Comparison of ENCODE assay signal across 9 cellular contexts in genomic region chr3:112132975-112133448, GRCh38. TPM values are rescaled to one million over a fixed set of nuclear protein-coding genes. Genes with fewer than 3 reads are reported as not detected.
A peak's percentile ranks its signal among the peaks of the same experiment; 100 is the strongest.
DNase-seq lines count a peak whose midpoint lies in the region; ATAC-seq and TF ChIP-seq lines count a peak whose summit lies in the region.
"Had no signal": no experiment of that assay in that cellular context is flagged by ENCODE, and none has a peak within 500 bp of the region (broad histone marks: within the 10 kb centered on the region; RNA-seq: fewer than 3 reads in every experiment).

TSS of gene GCSAM (minus strand) at chr3:112133248. CDS start at chr3:112133120, 128 bp downstream.

- BruUV-seq in PC-3 (replicated peaks; lab: Mats Ljungman, UMichigan), result no TSS peak

- ATAC-seq in GM19395 (IDR thresholded peaks at IDR 0.05; ENCODE audit: unreplicated experiment) (peak; percentile 76), HG03469 (IDR thresholded peaks at IDR 0.05; ENCODE audit: unreplicated experiment) (peak; percentile 61), PC-3 (no peak)

- intact Hi-C loops in esophagus squamous epithelium (cut with DNase I), result no loop called here
- intact Hi-C loops in PC-3 (cut with micrococcal nuclease), result no loop called here

- H3K4me2 ChIP-seq in PC-3 (ENCODE audit: low read length), result no peak within 1 kb of the TSS

- WGBS in esophagus squamous epithelium, 2 donors, result 7 to 9% methylated on average over 3 to 4 of the region's 5 CpGs

- POLR2A ChIA-PET in PC-3 (lab: Charles Lee; ENCODE audit: unreplicated experiment), result no interaction called here

- H3K79me2 ChIP-seq in PC-3 (ENCODE audit: low read length), result no peaks in the 10 kb centered on the region

- CTCF ChIA-PET in PC-3 (lab: Charles Lee), result no interaction called here

- H3K27ac ChIP-seq in esophagus squamous epithelium (peak within 1 kb of the TSS in 2 of 4 donors; percentile 6 to 58), PC-3 (ENCODE audit: low read length) (no peak within 1 kb of the TSS)
- H3K27ac ChIP-seq: cardiac muscle cell had no signal

- no peak within 1 kb of the TSS for H3K9ac ChIP-seq in PC-3 (ENCODE audit: low read length)

- H2AFZ ChIP-seq in PC-3 (ENCODE audit: low read length), result no peak within 1 kb of the TSS

- H3K4me3 ChIP-seq in esophagus squamous epithelium (peak within 1 kb of the TSS; percentile 1 to 49 (median 8)), PC-3 (ENCODE audit: low read length) (no peak within 1 kb of the TSS)
- H3K4me3 ChIP-seq: cardiac muscle cell had no signal

- H3K4me1 ChIP-seq in esophagus squamous epithelium, result peaks cover 0 to 23% (median 0%) of the 10 kb centered on the region in 3 donors
- peaks cover 11% of the 10 kb centered on the region for H3K4me1 ChIP-seq in PC-3 (ENCODE audit: insufficient read depth, low read length)

- H3F3A ChIP-seq in PC-3 (ENCODE audit: low read length, unreplicated experiment), result no peaks in the 10 kb centered on the region

- H3K9me2 ChIP-seq in PC-3 (replicated peaks; ENCODE audit: low read length), result no peaks in the 10 kb centered on the region

- no peaks in the 10 kb centered on the region for H4K20me1 ChIP-seq in PC-3 (ENCODE audit: low read length)

- TF ChIP-seq CTCF in esophagus squamous epithelium (IDR thresholded peaks at IDR 0.05) (no peak), PC-3 (conservative IDR thresholded peaks at IDR 0.05; ENCODE audit: low read depth, low read length) (no peak)

- H3K36me3 ChIP-seq in esophagus squamous epithelium (no peaks in the 10 kb centered on the region), PC-3 (ENCODE audit: low read depth, low read length) (no peaks in the 10 kb centered on the region)
- H3K36me3 ChIP-seq: cardiac muscle cell had no signal

- DNase-seq in Ammon's horn (ENCODE audit: low spot score), result peak; percentile 78
- peak; percentile 74 for DNase-seq in activated CD4-positive, alpha-beta T cell treated with anti-CD3 and anti-CD28 coated beads for 48 hours
- DNase-seq in esophagus squamous epithelium (lab: John Stamatoyannopoulos, UW), result no peak
- DNase-seq in stimulated activated CD4-positive, alpha-beta T cell treated with anti-CD3 and anti-CD28 coated beads, Interleukin-4, amount 100 ng/mL, for 4 hours, result peak; percentile 32 to 65
- DNase-seq in cerebellar nuclear complex (lab: John Stamatoyannopoulos, UW), result no peak
- no peak for DNase-seq in PC-3

- H3K27me3 ChIP-seq in esophagus squamous epithelium (no peaks in the 10 kb centered on the region), PC-3 (ENCODE audit: low read length) (no peaks in the 10 kb centered on the region)
- H3K27me3 ChIP-seq: cardiac muscle cell had no signal

- no peaks in the 10 kb centered on the region for H3K9me3 ChIP-seq in esophagus squamous epithelium
- H3K9me3 ChIP-seq in PC-3 (ENCODE audit: low read length), result no peaks in the 10 kb centered on the region

- TF ChIP-seq POLR2A in esophagus squamous epithelium (IDR thresholded peaks at IDR 0.05), result peak in 1 of 4 donors; percentile 41

RNA-seq across cellular contexts. Expression of gene GCSAM, which starts in this region (rescaled TPM):
- total RNA-seq in esophagus squamous epithelium, result 1 to 10 TPM in 2 of 4 donors, under 1 TPM in 2; 0.26 to 3.0 (median 0.85) TPM
- total RNA-seq in PC-3 (2014; rRNA removed), result not detected in 2 replicates
- total RNA-seq: cardiac muscle cell had no signal

Comparison
In these comparisons a context has a peak if more than half of its experiments do, and no peak if none do; other contexts are left out.
1. DNase-seq: peak in Ammon's horn (single experiment), activated CD4-positive, alpha-beta T cell treated with anti-CD3 and anti-CD28 coated beads for 48 hours (single experiment) and stimulated activated CD4-positive, alpha-beta T cell treated with anti-CD3 and anti-CD28 coated beads, Interleukin-4, amount 100 ng/mL, for 4 hours (2 of 2); none in esophagus squamous epithelium (single experiment), cerebellar nuclear complex (0 of 2) and PC-3 (single experiment).